1 cellular context compared by ENCODE assay signal in genomic region chr1:198160946-198161614, GRCh38.
TF ChIP-seq lines count a peak whose summit lies in the region.

No MANE protein-coding gene starts in this region.

TF ChIP-seq in HepG2, 621 proteins besides CTCF, POLR2A, EP300 and RAD21:
- TF ChIP-seq ZBTB40 (IDR thresholded peaks at IDR 0.05) (peak; percentile 43), ZBTB40 (CRISPR knock-in tag; IDR thresholded peaks at IDR 0.05) (peak; percentile 96; the same call in 1 of the 2 replicates), RFXANK (CRISPR knock-in tag; IDR thresholded peaks at IDR 0.05) (no peak)
